13 cellular contexts compared by ENCODE assay signal in genomic region chr1:246483204-246483933, GRCh38. TPM values are rescaled to one million over a fixed set of nuclear protein-coding genes. Genes with fewer than 3 reads are reported as not detected.
A peak's percentile ranks its signal among the peaks of the same experiment; 100 is the strongest.
DNase-seq lines count a peak whose midpoint lies in the region; ATAC-seq and TF ChIP-seq lines count a peak whose summit lies in the region.
"Had no signal": no experiment of that assay in that cellular context is flagged by ENCODE, and none has a peak within 500 bp of the region (broad histone marks: within the 10 kb centered on the region; RNA-seq: fewer than 3 reads in every experiment).

No MANE protein-coding gene starts in this region.

- peaks cover 5% of the 10 kb centered on the region for H3K36me3 Mint-ChIP-seq in CD8-positive, alpha-beta T cell
- H3K36me3 Mint-ChIP-seq in endodermal cell (ENCODE audit: low read depth), result no peaks in the 10 kb centered on the region

- H3K9me3 Mint-ChIP-seq in CD8-positive, alpha-beta T cell, result no peaks in the 10 kb centered on the region
- H3K9me3 Mint-ChIP-seq in endodermal cell, result no peaks in the 10 kb centered on the region

- DNase-seq in CD8-positive, alpha-beta T cell, result no peak
- DNase-seq in GM20000 (ENCODE audit: low spot score), result peak; percentile 35
- peak; percentile 2 to 24 for DNase-seq in foreskin fibroblast
- no peak for DNase-seq in NCI-H1092 (lab: John Stamatoyannopoulos, UW)
- no peak for DNase-seq in SKM-1 treated with dmso at 0.1 percent for 144 hours (lab: John Stamatoyannopoulos, UW; ENCODE audit: unreplicated experiment)
- DNase-seq in endodermal cell, result no peak
- DNase-seq: colonic mucosa, DMS 273 treated with DMSO at 0.1 percent for 48 hours, Peyer's patch, psoas muscle had no signal

- H3K9ac ChIP-seq in endodermal cell (ENCODE audit: extremely low read depth, low read length, poor library complexity, severe bottlenecking), result no peak overlapping the region

- intact Hi-C loops in CD8-positive, alpha-beta T cell (cut with DNase I, micrococcal nuclease), result no loop called here

- POLR2A ChIA-PET in CD8-positive, alpha-beta T cell (lab: Charles Lee), result interaction anchor here (0.6 kb wide), 1 partner anchor 83 kb away, joined by 4 read pairs; the partner anchor contains the start of genes CNST and TFB2M

- H3K27ac Mint-ChIP-seq in CD8-positive, alpha-beta T cell, result no peak overlapping the region
- H3K27ac Mint-ChIP-seq in endodermal cell, result no peak overlapping the region

- ATAC-seq in CD8-positive, alpha-beta T cell, result peak; percentile 20
- ATAC-seq in HG02852 (IDR thresholded peaks at IDR 0.05; ENCODE audit: unreplicated experiment), result no peak
- ATAC-seq: K562, psoas muscle had no signal

- WGBS in endodermal cell (ENCODE audit: insufficient coverage in 1 of 2, insufficient read length in 1 of 2), 2 experiments, result 0% methylated on average over 1 of the region's 1 CpG; no CpG with 5 or more reads in 1 of the 2 experiments

- H3K4me3 Mint-ChIP-seq in CD8-positive, alpha-beta T cell, result no peak overlapping the region
- H3K4me3 Mint-ChIP-seq in endodermal cell, result no peak overlapping the region

- H3K4me1 ChIP-seq in CD8-positive, alpha-beta T cell (ENCODE audit: insufficient read depth, low read length), result peaks cover 9% of the 10 kb centered on the region
- H3K4me1 ChIP-seq in endodermal cell (ENCODE audit: control insufficient read depth, insufficient read depth, low read length), result no peaks in the 10 kb centered on the region
- H3K4me1 ChIP-seq: colonic mucosa, Peyer's patch, psoas muscle had no signal

- H3K36me3 ChIP-seq in CD8-positive, alpha-beta T cell (ENCODE audit: insufficient read depth, low read length), result no peaks in the 10 kb centered on the region
- H3K36me3 ChIP-seq in KOPT-K1 (ENCODE audit: insufficient read depth, low read length), result no peaks in the 10 kb centered on the region
- H3K36me3 ChIP-seq in endodermal cell (ENCODE audit: control insufficient read depth, insufficient read depth, low read length), result no peaks in the 10 kb centered on the region
- H3K36me3 ChIP-seq: colonic mucosa, Peyer's patch had no signal

- H3K4me3 ChIP-seq in CD8-positive, alpha-beta T cell (ENCODE audit: low read depth, low read length), result no peak overlapping the region
- H3K4me3 ChIP-seq in foreskin fibroblast (ENCODE audit: low read depth in 1 of 2, low read length in 2 of 2) (peak overlapping the region in 1 of 2 donors; percentile 47), endodermal cell (ENCODE audit: low read length) (no peak overlapping the region)
- H3K4me3 ChIP-seq: colonic mucosa, K562, Peyer's patch, psoas muscle had no signal

- CTCF ChIA-PET in CD8-positive, alpha-beta T cell (lab: Charles Lee), result no interaction called here

- no peak for TF ChIP-seq CTCF in CD8-positive, alpha-beta T cell (IDR thresholded peaks at IDR 0.05)
- TF ChIP-seq CTCF in GM20000 (IDR thresholded peaks at IDR 0.05; ENCODE audit: extremely low read depth, missing control alignments) (no peak), foreskin fibroblast (IDR thresholded peaks at IDR 0.05; ENCODE audit: low read depth, low read length) (no peak), endodermal cell (conservative IDR thresholded peaks at IDR 0.05) (no peak)

- no peaks in the 10 kb centered on the region for H3K27me3 Mint-ChIP-seq in CD8-positive, alpha-beta T cell (ENCODE audit: low read depth)
- no peaks in the 10 kb centered on the region for H3K27me3 Mint-ChIP-seq in endodermal cell (ENCODE audit: insufficient read depth)

- H3K4me1 Mint-ChIP-seq in CD8-positive, alpha-beta T cell (ENCODE audit: low read depth), result peaks cover 37% of the 10 kb centered on the region
- no peaks in the 10 kb centered on the region for H3K4me1 Mint-ChIP-seq in endodermal cell

- H3K27me3 ChIP-seq in CD8-positive, alpha-beta T cell (ENCODE audit: insufficient read depth, low read length), result no peaks in the 10 kb centered on the region
- no peaks in the 10 kb centered on the region for H3K27me3 ChIP-seq in endodermal cell (ENCODE audit: control insufficient read depth, insufficient read depth, low read length, poor library complexity, severe bottlenecking)
- H3K27me3 ChIP-seq: colonic mucosa, Peyer's patch had no signal

- no peak overlapping the region for H3K27ac ChIP-seq in CD8-positive, alpha-beta T cell (ENCODE audit: low read depth, low read length)
- H3K27ac ChIP-seq in KOPT-K1 (ENCODE audit: low read depth, low read length, poor library complexity, severe bottlenecking), result peak overlapping the region; percentile 19
- no peak overlapping the region for H3K27ac ChIP-seq in endodermal cell (ENCODE audit: low read depth, low read length)
- H3K27ac ChIP-seq: colonic mucosa, Peyer's patch, psoas muscle had no signal

- H3K9me3 ChIP-seq in CD8-positive, alpha-beta T cell (ENCODE audit: low read length), result no peaks in the 10 kb centered on the region
- H3K9me3 ChIP-seq in KOPT-K1 (ENCODE audit: insufficient read depth, low read length, poor library complexity, severe bottlenecking) (no peaks in the 10 kb centered on the region), endodermal cell (ENCODE audit: control insufficient read depth, low read length) (no peaks in the 10 kb centered on the region)
- H3K9me3 ChIP-seq: colonic mucosa, Peyer's patch, psoas muscle had no signal

RNA-seq across cellular contexts. Expression of gene SMYD3, which starts 23.7 kb away (rescaled TPM):
- total RNA-seq in CD8-positive, alpha-beta T cell, result 10 to 100 TPM; 20.5 to 21.2 TPM
- 10 to 100 TPM; 32.3 to 45.8 TPM for total RNA-seq in endodermal cell
- 54.2 TPM for polyA plus RNA-seq in endodermal cell (2013, experiment 1 of 2)
- 60.3 TPM for polyA plus RNA-seq in endodermal cell (2013, experiment 2 of 2)

Comparison
In these comparisons a context has a peak if more than half of its experiments do, and no peak if none do; other contexts are left out.
1. DNase-seq: peak in GM20000 (single experiment) and foreskin fibroblast (2 of 2); none in CD8-positive, alpha-beta T cell (0 of 7), NCI-H1092 (single experiment), SKM-1 treated with dmso at 0.1 percent for 144 hours (single experiment) and endodermal cell (single experiment).